Comparison of ENCODE assay signal across 1 cellular context in the genomic region with DNA sequence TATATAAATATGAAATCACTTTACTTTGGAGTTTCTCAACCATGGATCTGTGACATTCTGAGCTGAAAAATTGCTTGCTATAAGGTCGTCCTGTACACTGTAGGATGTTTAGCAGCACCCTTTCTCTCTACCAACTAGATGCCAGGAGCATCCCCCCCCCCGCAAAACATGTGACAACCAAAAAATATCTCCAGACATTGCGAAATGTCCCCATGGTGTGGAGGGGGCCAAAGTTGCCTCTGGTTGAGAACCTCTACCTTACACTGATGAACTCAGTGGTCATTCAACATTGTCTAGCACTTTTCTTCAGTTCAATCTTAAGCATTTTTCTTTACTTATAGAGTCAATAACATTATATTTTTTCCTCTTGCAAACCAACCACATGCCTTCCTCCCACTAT.
TF ChIP-seq lines count a peak whose summit lies in the region.

No MANE protein-coding gene starts in this region.

TF ChIP-seq in HepG2, 621 proteins besides CTCF, POLR2A, EP300 and RAD21:
- TF ChIP-seq CEBPB (IDR thresholded peaks at IDR 0.05; ENCODE audit: borderline replicate concordance, low read depth, low read length): 0 out of 2 replicates have a peak, but pooled peaks have one; percentile 8
- TF ChIP-seq, protein P1, sequence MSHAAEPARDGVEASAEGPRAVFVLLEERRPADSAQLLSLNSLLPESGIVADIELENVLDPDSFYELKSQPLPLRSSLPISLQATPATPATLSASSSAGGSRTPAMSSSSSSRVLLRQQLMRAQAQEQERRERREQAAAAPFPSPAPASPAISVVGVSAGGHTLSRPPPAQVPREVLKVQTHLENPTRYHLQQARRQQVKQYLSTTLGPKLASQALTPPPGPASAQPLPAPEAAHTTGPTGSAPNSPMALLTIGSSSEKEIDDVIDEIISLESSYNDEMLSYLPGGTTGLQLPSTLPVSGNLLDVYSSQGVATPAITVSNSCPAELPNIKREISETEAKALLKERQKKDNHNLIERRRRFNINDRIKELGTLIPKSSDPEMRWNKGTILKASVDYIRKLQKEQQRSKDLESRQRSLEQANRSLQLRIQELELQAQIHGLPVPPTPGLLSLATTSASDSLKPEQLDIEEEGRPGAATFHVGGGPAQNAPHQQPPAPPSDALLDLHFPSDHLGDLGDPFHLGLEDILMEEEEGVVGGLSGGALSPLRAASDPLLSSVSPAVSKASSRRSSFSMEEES (CRISPR knock-in tag; IDR thresholded peaks at IDR 0.05): no peak
